In the genomic region with DNA sequence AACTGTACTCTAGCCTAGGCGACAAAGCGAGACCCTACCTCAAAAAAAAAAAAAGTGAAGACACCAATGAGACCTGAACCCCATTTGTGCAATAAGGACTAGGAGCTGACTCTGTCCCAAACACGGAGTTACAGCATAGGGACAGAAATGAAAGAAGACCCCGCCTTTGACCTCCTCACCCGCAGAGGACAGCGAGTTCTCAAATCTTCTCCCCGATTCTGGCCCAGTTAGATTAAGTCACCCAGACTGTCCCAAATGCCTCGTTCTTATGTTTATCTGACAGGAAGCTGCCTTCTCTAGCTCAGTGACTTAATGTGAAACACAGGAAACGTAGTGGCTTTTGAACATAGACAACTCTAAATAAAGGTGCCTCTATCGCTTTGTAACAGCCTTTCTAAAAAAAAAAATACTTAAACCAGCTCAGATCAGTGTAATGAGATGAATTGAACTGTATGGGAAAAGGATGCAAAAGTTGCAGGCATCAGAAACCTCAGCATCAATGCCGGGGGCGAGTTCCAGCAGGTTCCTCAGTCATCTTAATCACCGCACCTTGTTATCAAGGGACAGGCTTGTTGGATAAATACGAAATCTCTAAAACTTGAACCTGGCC, we compare ENCODE assay signal across 1 cellular context.
TF ChIP-seq lines count a peak whose summit lies in the region.

No MANE protein-coding gene starts in this region.

TF ChIP-seq in IMR-90, 13 proteins besides CTCF, POLR2A, EP300 and RAD21 (continued from another document):
- TF ChIP-seq MAZ (IDR thresholded peaks at IDR 0.05; ENCODE audit: borderline replicate concordance, low read depth, low read length) = no peak
- TF ChIP-seq RCOR1 (IDR thresholded peaks at IDR 0.05; ENCODE audit: insufficient replicate concordance, low read length) = no peak
- TF ChIP-seq CEBPB (IDR thresholded peaks at IDR 0.05; ENCODE audit: low read depth, low read length) = no peak
- TF ChIP-seq FOS (IDR thresholded peaks at IDR 0.05; ENCODE audit: low read depth, low read length) = no peak
- no peak for TF ChIP-seq NFE2L2 (IDR thresholded peaks at IDR 0.05; ENCODE audit: low read depth, low read length)
- no peak for TF ChIP-seq CHD1 (IDR thresholded peaks at IDR 0.05; ENCODE audit: low read depth, low read length)
- TF ChIP-seq, protein P1, sequence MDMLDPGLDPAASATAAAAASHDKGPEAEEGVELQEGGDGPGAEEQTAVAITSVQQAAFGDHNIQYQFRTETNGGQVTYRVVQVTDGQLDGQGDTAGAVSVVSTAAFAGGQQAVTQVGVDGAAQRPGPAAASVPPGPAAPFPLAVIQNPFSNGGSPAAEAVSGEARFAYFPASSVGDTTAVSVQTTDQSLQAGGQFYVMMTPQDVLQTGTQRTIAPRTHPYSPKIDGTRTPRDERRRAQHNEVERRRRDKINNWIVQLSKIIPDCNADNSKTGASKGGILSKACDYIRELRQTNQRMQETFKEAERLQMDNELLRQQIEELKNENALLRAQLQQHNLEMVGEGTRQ (IDR thresholded peaks at IDR 0.05; ENCODE audit: low read depth, low read length) = no peak
- TF ChIP-seq, protein P2, sequence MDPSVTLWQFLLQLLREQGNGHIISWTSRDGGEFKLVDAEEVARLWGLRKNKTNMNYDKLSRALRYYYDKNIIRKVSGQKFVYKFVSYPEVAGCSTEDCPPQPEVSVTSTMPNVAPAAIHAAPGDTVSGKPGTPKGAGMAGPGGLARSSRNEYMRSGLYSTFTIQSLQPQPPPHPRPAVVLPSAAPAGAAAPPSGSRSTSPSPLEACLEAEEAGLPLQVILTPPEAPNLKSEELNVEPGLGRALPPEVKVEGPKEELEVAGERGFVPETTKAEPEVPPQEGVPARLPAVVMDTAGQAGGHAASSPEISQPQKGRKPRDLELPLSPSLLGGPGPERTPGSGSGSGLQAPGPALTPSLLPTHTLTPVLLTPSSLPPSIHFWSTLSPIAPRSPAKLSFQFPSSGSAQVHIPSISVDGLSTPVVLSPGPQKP (IDR thresholded peaks at IDR 0.05; ENCODE audit: borderline replicate concordance, low read depth, low read length) = no peak
